Comparison of ENCODE assay signal across 24 cellular contexts in genomic region chrX:11509786-11510185, GRCh38.
DNase-seq lines count a peak whose midpoint lies in the region; ATAC-seq, FAIRE-seq and TF ChIP-seq lines count a peak whose summit lies in the region.
"Had no signal": no experiment of that assay in that cellular context is flagged by ENCODE, and none has a peak within 500 bp of the region (broad histone marks: within the 10 kb centered on the region; RNA-seq: fewer than 3 reads in every experiment).

No MANE protein-coding gene starts in this region.

- H2AFZ ChIP-seq in PC-3 (ENCODE audit: low read length) (no peak overlapping the region), endothelial cell of umbilical vein (ENCODE audit: low read depth, low read length) (peak overlapping the region; percentile 75)

- H3K9me3 ChIP-seq in AG04450 (ENCODE audit: control insufficient read depth, insufficient read depth, low read length) (no peaks in the 10 kb centered on the region), PC-3 (ENCODE audit: low read length) (no peaks in the 10 kb centered on the region), endothelial cell of umbilical vein (replicated peaks; ENCODE audit: control insufficient read depth, insufficient read depth, low read length) (no peaks in the 10 kb centered on the region), HAP-1 (no peaks in the 10 kb centered on the region)
- H3K9me3 ChIP-seq: body of pancreas, esophagus muscularis mucosa, prostate gland, upper lobe of right lung had no signal

- H3K4me1 ChIP-seq in PC-3 (ENCODE audit: insufficient read depth, low read length) (peaks cover 9% of the 10 kb centered on the region), endothelial cell of umbilical vein (ENCODE audit: control insufficient read depth, extremely low read depth, insufficient read depth, low read length) (peaks cover 13% of the 10 kb centered on the region), HAP-1 (no peaks in the 10 kb centered on the region)
- H3K4me1 ChIP-seq: body of pancreas, prostate gland, upper lobe of right lung had no signal

- H3K27ac ChIP-seq in AG04450 (ENCODE audit: low read depth, low read length) = peak overlapping the region; percentile 61
- no peak overlapping the region for H3K27ac ChIP-seq in PC-3 (ENCODE audit: low read length)
- peak overlapping the region; percentile 61 for H3K27ac ChIP-seq in endothelial cell of umbilical vein (ENCODE audit: insufficient read depth, low read depth, low read length)
- no peak overlapping the region for H3K27ac ChIP-seq in substantia nigra (ENCODE audit: low read depth, low read length, poor library complexity, severe bottlenecking)
- H3K27ac ChIP-seq: body of pancreas, esophagus muscularis mucosa, prostate gland, upper lobe of right lung had no signal

- H3F3A ChIP-seq in PC-3 (ENCODE audit: low read length, unreplicated experiment) = no peaks in the 10 kb centered on the region

- H3K9me2 ChIP-seq in PC-3 (replicated peaks; ENCODE audit: low read length) = no peaks in the 10 kb centered on the region

- dilution Hi-C loops in endothelial cell of umbilical vein (cut with MboI; ENCODE audit: extremely low pct_ligation_motif_present, low sequenced_read_pairs) = no loop called here

- in situ Hi-C loops in HAP-1 (cut with MboI; ENCODE audit: low sequenced_read_pairs) = no loop called here

- no peak overlapping the region for H3K4me2 ChIP-seq in PC-3 (ENCODE audit: low read length)
- no peak overlapping the region for H3K4me2 ChIP-seq in endothelial cell of umbilical vein (ENCODE audit: insufficient read depth, low read length)

- BruUV-seq in PC-3 (replicated peaks; lab: Mats Ljungman, UMichigan) (no TSS peak), endothelial cell of umbilical vein (replicated peaks; lab: Mats Ljungman, UMichigan) (no TSS peak)

- POLR2A ChIA-PET in AG04450 (lab: Yijun Ruan, JAX) = no interaction called here
- POLR2A ChIA-PET in PC-3 (lab: Charles Lee; ENCODE audit: unreplicated experiment) = no interaction called here
- POLR2A ChIA-PET in endothelial cell of umbilical vein (lab: Charles Lee) = no interaction called here

- no peak overlapping the region for H3K9ac ChIP-seq in PC-3 (ENCODE audit: low read length)
- H3K9ac ChIP-seq in endothelial cell of umbilical vein (replicated peaks; ENCODE audit: extremely low read depth, insufficient read depth, low read length) = no peak overlapping the region

- H3K79me2 ChIP-seq in PC-3 (ENCODE audit: low read length) = no peaks in the 10 kb centered on the region
- no peaks in the 10 kb centered on the region for H3K79me2 ChIP-seq in endothelial cell of umbilical vein (ENCODE audit: control insufficient read depth, insufficient read depth, low read length)

- no peak for TF ChIP-seq POLR2A in endothelial cell of umbilical vein (IDR thresholded peaks at IDR 0.05; ENCODE audit: low read depth, low read length)
- no peak for TF ChIP-seq POLR2A in erythroblast (IDR thresholded peaks at IDR 0.05; ENCODE audit: low read length)

- H3K4me3 ChIP-seq in AG04450 (ENCODE audit: low read depth, low read length) = no peak overlapping the region
- H3K4me3 ChIP-seq in PC-3 (ENCODE audit: low read length) = no peak overlapping the region
- no peak overlapping the region for H3K4me3 ChIP-seq in endothelial cell of umbilical vein (replicated peaks in 1 of 3; ENCODE audit: insufficient read depth in 1 of 3, low read depth in 1 of 3, low read length in 3 of 3)
- H3K4me3 ChIP-seq in HAP-1 = no peak overlapping the region
- H3K4me3 ChIP-seq: body of pancreas, esophagus muscularis mucosa, GM12878, prostate gland, upper lobe of right lung had no signal

- DNase-seq in AG04450 (ENCODE audit: low read depth, low spot score) (no peak), PC-3 (peak; percentile 43), endothelial cell of umbilical vein (ENCODE audit: low read depth, low spot score) (peak; percentile 52), non-pigmented ciliary epithelial cell (ENCODE audit: low read depth) (peak; percentile 41), HAP-1 (ENCODE audit: low spot score in 2 of 2) (no peak), KG1 (lab: John Stamatoyannopoulos, UW) (no peak), erythroblast (lab: John Stamatoyannopoulos, UW) (no peak), substantia nigra (lab: John Stamatoyannopoulos, UW) (no peak)
- DNase-seq: activated B cell treated with CpG ODN at 0.5 μM for 24 hours; activated CD4-positive, alpha-beta memory T cell treated with anti-CD3 and anti-CD28 coated beads for 36 hours; body of pancreas; DMS79 treated with DMSO at 0.1 percent for 48 hours; effector memory CD8-positive, alpha-beta T cell; mammary epithelial cell; NCI-H1105 treated with DMSO at 0.1 percent for 48 hours; NCI-H2029; NCI-H345; NCI-H774; stimulated activated naive CD8-positive, alpha-beta T cell treated with anti-CD3 and anti-CD28 coated beads, Interleukin-15, amount 100 ng/mL, for 72 hours; upper lobe of right lung had no signal

- H4K20me1 ChIP-seq in PC-3 (ENCODE audit: low read length) = no peaks in the 10 kb centered on the region
- no peaks in the 10 kb centered on the region for H4K20me1 ChIP-seq in endothelial cell of umbilical vein (replicated peaks; ENCODE audit: control insufficient read depth, extremely low read depth, insufficient read depth, low read length)

- H3K36me3 ChIP-seq in PC-3 (ENCODE audit: low read depth, low read length) = no peaks in the 10 kb centered on the region
- H3K36me3 ChIP-seq in endothelial cell of umbilical vein (ENCODE audit: control insufficient read depth in 2 of 2, extremely low read depth in 1 of 2, insufficient read depth in 2 of 2, low read length in 2 of 2) = no peaks in the 10 kb centered on the region
- H3K36me3 ChIP-seq in HAP-1 (replicated peaks) = no peaks in the 10 kb centered on the region
- H3K36me3 ChIP-seq: esophagus muscularis mucosa, prostate gland, upper lobe of right lung had no signal

- no peaks in the 10 kb centered on the region for H3K9me1 ChIP-seq in endothelial cell of umbilical vein (replicated peaks; ENCODE audit: control insufficient read depth, extremely low read depth, insufficient read depth, low read length)

- intact Hi-C loops in PC-3 (cut with micrococcal nuclease) = no loop called here
- intact Hi-C loops in endothelial cell of umbilical vein (cut with micrococcal nuclease) = no loop called here

- peak; percentile 81 for FAIRE-seq in endothelial cell of umbilical vein (lab: Jason Lieb, UNC)
- FAIRE-seq: colon, GM12878 had no signal

- peak; percentile 29; the same call in 1 of the 2 replicates for ATAC-seq in PC-3
- ATAC-seq: body of pancreas; effector memory CD8-positive, alpha-beta T cell; GM12878; stimulated activated naive CD8-positive, alpha-beta T cell treated with anti-CD3 and anti-CD28 coated beads, Interleukin-15, amount 100 ng/mL, for 72 hours; upper lobe of right lung had no signal

- CTCF ChIA-PET in AG04450 (lab: Charles Lee) (no interaction called here), PC-3 (lab: Charles Lee) (no interaction called here), endothelial cell of umbilical vein (lab: Charles Lee) (interaction anchor here (1.3 to 1.7 kb wide), 2 partner anchors 9 to 129 kb away, joined by 3 to 8 read pairs; no protein-coding TSS in a partner anchor)

- TF ChIP-seq CTCF in AG04450 (IDR thresholded peaks at IDR 0.05; ENCODE audit: low read depth, low read length) = no peak
- TF ChIP-seq CTCF in PC-3 (conservative IDR thresholded peaks at IDR 0.05; ENCODE audit: low read depth, low read length) = no peak
- no peak for TF ChIP-seq CTCF in endothelial cell of umbilical vein (IDR thresholded peaks at IDR 0.05; ENCODE audit: extremely low read depth in 1 of 2, insufficient read depth in 1 of 2, low read depth in 1 of 2, low read length in 2 of 2)

- H3K27me3 ChIP-seq in AG04450 (ENCODE audit: control insufficient read depth, insufficient read depth, low read length) (no peaks in the 10 kb centered on the region), PC-3 (ENCODE audit: low read length) (no peaks in the 10 kb centered on the region), endothelial cell of umbilical vein (ENCODE audit: control insufficient read depth in 2 of 2, insufficient read depth in 2 of 2, low read length in 2 of 2) (no peaks in the 10 kb centered on the region), HAP-1 (ENCODE audit: low read depth) (no peaks in the 10 kb centered on the region)
- H3K27me3 ChIP-seq: body of pancreas, esophagus muscularis mucosa, upper lobe of right lung had no signal

TF ChIP-seq in endothelial cell of umbilical vein, 7 proteins besides CTCF, POLR2A, EP300 and RAD21:
- peak; percentile 85 for TF ChIP-seq GATA2 (IDR thresholded peaks at IDR 0.05; ENCODE audit: insufficient read depth, insufficient read length, low read depth, low read length)
- peak; percentile 60 for TF ChIP-seq FOS (IDR thresholded peaks at IDR 0.05; ENCODE audit: borderline replicate concordance, insufficient read depth, low read length)
- no peak for TF ChIP-seq EZH2 (IDR thresholded peaks at IDR 0.05; ENCODE audit: borderline replicate concordance, low read depth, low read length, severe bottlenecking)

Comparison
In these comparisons a context has a peak if more than half of its experiments do, and no peak if none do; other contexts are left out.
1. DNase-seq: peak in PC-3 (single experiment), endothelial cell of umbilical vein (single experiment) and non-pigmented ciliary epithelial cell (single experiment); none in AG04450 (single experiment), HAP-1 (0 of 2), KG1 (single experiment), erythroblast (0 of 2) and substantia nigra (0 of 49).
2. H3K27ac ChIP-seq: peak in AG04450 (single experiment) and endothelial cell of umbilical vein (single experiment); none in PC-3 (single experiment) and substantia nigra (single experiment).